Comparison of ENCODE assay signal across 17 cellular contexts in the genomic region with DNA sequence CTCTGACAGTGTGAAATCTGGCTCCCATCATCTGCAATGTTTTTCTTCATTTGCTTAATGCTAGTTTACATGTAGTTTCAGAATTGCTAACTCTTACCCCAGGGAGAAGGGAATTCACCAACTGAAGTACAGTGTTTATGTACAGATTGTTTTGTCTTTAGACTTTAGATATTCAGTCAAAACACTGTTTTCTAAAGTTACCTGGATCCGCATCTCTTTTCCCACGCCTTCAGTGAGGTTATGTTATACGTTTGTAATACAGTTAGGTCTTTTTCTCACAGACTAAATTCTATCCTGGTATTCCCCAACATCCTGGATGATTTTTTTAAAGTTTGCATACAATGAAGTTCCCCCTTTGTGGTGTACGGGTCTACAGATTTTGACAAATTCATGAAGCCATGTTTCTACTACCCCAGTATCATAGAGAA. TPM values are rescaled to one million over a fixed set of nuclear protein-coding genes. Genes with fewer than 3 reads are reported as not detected.
DNase-seq lines count a peak whose midpoint lies in the region; ATAC-seq, FAIRE-seq and TF ChIP-seq lines count a peak whose summit lies in the region.
"Had no signal": no experiment of that assay in that cellular context is flagged by ENCODE, and none has a peak within 500 bp of the region (broad histone marks: within the 10 kb centered on the region; RNA-seq: fewer than 3 reads in every experiment).

No MANE protein-coding gene starts in this region.

- H3K27me3 ChIP-seq in OCI-LY3 (ENCODE audit: low read depth, low read length) (peaks cover 13% of the 10 kb centered on the region; the same call in 1 of the 2 replicates), SK-N-SH (ENCODE audit: insufficient read depth) (no peaks in the 10 kb centered on the region; the same call in 1 of the 2 replicates)

- no peaks in the 10 kb centered on the region for H3K4me1 Mint-ChIP-seq in glutamatergic neuron (ENCODE audit: low read depth, unreplicated experiment)

- H3K9ac ChIP-seq in OCI-LY3 (ENCODE audit: low read length) = no peak overlapping the region
- H3K9ac ChIP-seq in SK-N-SH = no peak overlapping the region
- H3K9ac ChIP-seq: parathyroid adenoma had no signal

- WGBS in SK-N-SH (ENCODE audit: low lambda C conversion rate) = 73% methylated on average over 4 of the region's 4 CpGs

- H3K36me3 Mint-ChIP-seq in glutamatergic neuron (ENCODE audit: unreplicated experiment) = no peaks in the 10 kb centered on the region

- H3K4me2 ChIP-seq in OCI-LY3 (ENCODE audit: low read length) (peak overlapping the region; percentile 64), SK-N-SH (no peak overlapping the region)

- DNase-seq in glutamatergic neuron (no peak), SK-N-SH (no peak), frontal cortex (ENCODE audit: low spot score in 2 of 2) (no peak)
- DNase-seq in activated naive CD4-positive, alpha-beta T cell treated with Interleukin-2 at 50 U/mL for 16 hours = no peak
- DNase-seq: activated CD4-positive, alpha-beta T cell treated with anti-CD3 and anti-CD28 coated beads, Interleukin-2, amount 50 U/mL, for 4 hours; activated naive CD4-positive, alpha-beta T cell; KBM-7; stimulated activated naive CD8-positive, alpha-beta T cell treated with anti-CD3 and anti-CD28 coated beads, Interleukin-15, Interleukin-2, amounts not matched to agents 100 U/mL and 50 U/mL, for 24 hours had no signal

- no peak overlapping the region; the same call in 1 of the 2 replicates for H3K27ac ChIP-seq in OCI-LY3 (ENCODE audit: low read length)
- no peak overlapping the region for H3K27ac ChIP-seq in SK-N-SH (ENCODE audit: low read depth in 2 of 2, low read length in 1 of 2)
- H3K27ac ChIP-seq: C4-2B, epithelial cell of prostate, parathyroid adenoma had no signal

- no peaks in the 10 kb centered on the region for H3F3A ChIP-seq in SK-N-SH (replicated peaks; ENCODE audit: insufficient read depth)

- no peak for TF ChIP-seq RAD21 in SK-N-SH (IDR thresholded peaks at IDR 0.05; ENCODE audit: low read length)

- H2AFZ ChIP-seq in OCI-LY3 (ENCODE audit: low read depth, low read length) (no peak overlapping the region), SK-N-SH (ENCODE audit: low read depth) (no peak overlapping the region)
- H2AFZ ChIP-seq: parathyroid adenoma had no signal

- CTCF ChIA-PET in SK-N-SH (lab: Yijun Ruan, JAX) = interaction anchor here (0.9 kb wide), 1 partner anchor 622 kb away, joined by 4 read pairs; no protein-coding TSS in a partner anchor

- no peaks in the 10 kb centered on the region for H3K9me2 ChIP-seq in SK-N-SH

- TF ChIP-seq CTCF in OCI-LY3 (IDR thresholded peaks at IDR 0.05; ENCODE audit: low read depth, low read length) (no peak), glutamatergic neuron (IDR thresholded peaks at IDR 0.05; ENCODE audit: partially characterized antibody, unreplicated experiment) (no peak), SK-N-SH (IDR thresholded peaks at IDR 0.05) (no peak)

- H3K4me1 ChIP-seq in OCI-LY3 (ENCODE audit: low read length) (peaks cover 11% of the 10 kb centered on the region), SK-N-SH (ENCODE audit: control insufficient read depth in 1 of 2, insufficient read depth in 2 of 2, low read depth in 1 of 2, low read length in 1 of 2) (no peaks in the 10 kb centered on the region; a peak in 1 of 4 replicates)
- H3K4me1 ChIP-seq: parathyroid adenoma had no signal

- POLR2A ChIA-PET in SK-N-SH (lab: Yijun Ruan, JAX) = no interaction called here

- no peaks in the 10 kb centered on the region for H3K79me2 ChIP-seq in OCI-LY3 (ENCODE audit: low read length)
- no peaks in the 10 kb centered on the region for H3K79me2 ChIP-seq in SK-N-SH (ENCODE audit: insufficient read depth)
- H3K79me2 ChIP-seq: parathyroid adenoma had no signal

- H3K4me3 Mint-ChIP-seq in glutamatergic neuron (ENCODE audit: unreplicated experiment) = no peak overlapping the region

- no peaks in the 10 kb centered on the region for H4K20me1 ChIP-seq in OCI-LY3 (ENCODE audit: insufficient read depth, low read length)
- H4K20me1 ChIP-seq in SK-N-SH (ENCODE audit: insufficient read depth) = no peaks in the 10 kb centered on the region

- H3K9me3 Mint-ChIP-seq in glutamatergic neuron (ENCODE audit: unreplicated experiment) = no peaks in the 10 kb centered on the region

- no peak overlapping the region for H3K27ac Mint-ChIP-seq in glutamatergic neuron (ENCODE audit: unreplicated experiment)

- no peaks in the 10 kb centered on the region for H3K36me3 ChIP-seq in OCI-LY3 (replicated peaks; ENCODE audit: low read depth, low read length)
- H3K36me3 ChIP-seq in SK-N-SH (replicated peaks in 1 of 2; ENCODE audit: control insufficient read depth in 1 of 2, insufficient read depth in 2 of 2, low read length in 1 of 2) = no peaks in the 10 kb centered on the region

- H3K27me3 Mint-ChIP-seq in glutamatergic neuron (ENCODE audit: unreplicated experiment) = no peaks in the 10 kb centered on the region

- TF ChIP-seq EP300 in SK-N-SH (IDR thresholded peaks at IDR 0.05; ENCODE audit: borderline replicate concordance in 1 of 2, low read depth in 1 of 2, low read length in 1 of 2) = no peak

- no peaks in the 10 kb centered on the region for H3K9me3 ChIP-seq in OCI-LY3 (ENCODE audit: insufficient read depth, low read length)
- no peaks in the 10 kb centered on the region for H3K9me3 ChIP-seq in SK-N-SH

- H3K4me3 ChIP-seq in OCI-LY3 (ENCODE audit: low read length) = peak overlapping the region; percentile 37
- no peak overlapping the region for H3K4me3 ChIP-seq in SK-N-SH (ENCODE audit: low read depth in 2 of 2, low read length in 1 of 2)

- ATAC-seq in GM18520 (IDR thresholded peaks at IDR 0.05; ENCODE audit: unreplicated experiment) = peak; percentile 96
- peak; percentile 93 for ATAC-seq in GM21390 (IDR thresholded peaks at IDR 0.05; ENCODE audit: unreplicated experiment)
- peak; percentile 80 for ATAC-seq in HG02981 (IDR thresholded peaks at IDR 0.05; ENCODE audit: unreplicated experiment)
- ATAC-seq: stimulated activated naive CD8-positive, alpha-beta T cell treated with anti-CD3 and anti-CD28 coated beads, Interleukin-15, Interleukin-2, amounts not matched to agents 100 U/mL and 50 U/mL, for 24 hours had no signal

- no peak for FAIRE-seq in frontal cortex (lab: Jason Lieb, UNC)

TF ChIP-seq in SK-N-SH, 30 proteins besides CTCF, POLR2A, EP300 and RAD21:
- TF ChIP-seq ZBTB33 (IDR thresholded peaks at IDR 0.05; ENCODE audit: borderline replicate concordance, low read depth) (no peak), FOXJ3 (CRISPR knock-in tag; IDR thresholded peaks at IDR 0.05) (no peak), MAX (IDR thresholded peaks at IDR 0.05; ENCODE audit: low read depth) (no peak), NFIC (IDR thresholded peaks at IDR 0.05; ENCODE audit: borderline replicate concordance) (no peak), SMC3 (IDR thresholded peaks at IDR 0.05; ENCODE audit: low read depth, low read length) (no peak), TEAD4 (IDR thresholded peaks at IDR 0.05; ENCODE audit: borderline replicate concordance, insufficient read depth) (no peak), TAF1 (IDR thresholded peaks at IDR 0.05; ENCODE audit: borderline replicate concordance, low read depth, low read length) (no peak), USF1 (IDR thresholded peaks at IDR 0.05; ENCODE audit: borderline replicate concordance, low read depth) (no peak), YY1 (IDR thresholded peaks at IDR 0.05; ENCODE audit: low read depth) (no peak), PBX3 (IDR thresholded peaks at IDR 0.05) (no peak), GATA2 (CRISPR knock-in tag; IDR thresholded peaks at IDR 0.05) (no peak), JUND (IDR thresholded peaks at IDR 0.05) (no peak)
TF ChIP-seq in SK-N-SH: peak in this region for 0.

RNA-seq across cellular contexts. Expression of gene LYZL1, which starts 3.2 kb away (rescaled TPM):
- total RNA-seq in glutamatergic neuron (ENCODE audit: unreplicated experiment) (not detected), frontal cortex (not detected)
- polyA plus RNA-seq in SK-N-SH (2012; rRNA removed) = not detected in 2 replicates
- polyA plus RNA-seq in SK-N-SH (2012; cell fraction: cytosol; rRNA removed) = not detected in 2 replicates
- polyA plus RNA-seq in SK-N-SH (2012; cell fraction: nucleus; rRNA removed) = not detected in 2 replicates
- total RNA-seq: cardiac septum; T-helper 1 cell treated with Interleukin-12 subunit alpha and Interleukin-12 subunit beta and Interleukin-4 antibody, amounts not matched to agents 30 ng/mL and 1 ng/mL, for 36 hours had no signal
